In the genomic region with DNA sequence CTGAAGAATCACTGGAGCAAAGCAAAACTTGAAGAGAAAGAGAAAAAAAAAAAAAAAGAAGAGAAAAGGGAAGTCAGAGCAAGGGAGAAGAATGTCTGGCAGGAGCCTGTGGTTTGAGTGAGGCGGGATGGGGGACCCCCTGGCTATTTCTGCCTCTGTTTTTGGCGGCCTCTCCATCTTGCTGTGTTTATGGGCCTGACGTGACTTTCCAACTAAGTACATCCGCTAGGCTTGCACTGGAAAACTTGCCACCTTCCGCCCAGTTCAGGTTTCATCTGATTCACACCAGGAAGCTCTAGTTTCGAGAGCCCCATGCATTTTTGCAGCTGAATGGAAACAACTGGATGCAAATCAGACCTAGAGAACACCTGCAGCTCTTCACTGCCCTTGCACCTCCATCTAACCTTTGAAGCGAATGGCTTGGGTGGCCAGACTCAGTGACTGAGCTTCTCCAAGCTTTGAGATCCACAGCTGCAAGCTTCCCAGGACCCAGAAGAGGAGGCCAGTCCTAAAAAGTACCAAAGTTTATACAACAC, we compare ENCODE assay signal across 8 cellular contexts. TPM values are rescaled to one million over a fixed set of nuclear protein-coding genes. Genes with fewer than 3 reads are reported as not detected.
DNase-seq lines count a peak whose midpoint lies in the region; ATAC-seq and TF ChIP-seq lines count a peak whose summit lies in the region.

No MANE protein-coding gene starts in this region.

- peaks cover 8% of the 10 kb centered on the region; the same call in 1 of the 2 replicates for H3K36me3 Mint-ChIP-seq in HFFc6 (ENCODE audit: low read depth)
- no peaks in the 10 kb centered on the region for H3K36me3 Mint-ChIP-seq in activated naive CD4-positive, alpha-beta T cell treated with anti-CD3 and anti-CD28 coated beads, Interleukin-2, amount 10 ng/mL, durations not matched to agents 7 days and 5 days

- H3K27me3 Mint-ChIP-seq in HFFc6 (ENCODE audit: insufficient read depth), result peaks cover 4% of the 10 kb centered on the region; the same call in 1 of the 2 replicates
- peaks cover 6% of the 10 kb centered on the region for H3K27me3 Mint-ChIP-seq in activated naive CD4-positive, alpha-beta T cell treated with anti-CD3 and anti-CD28 coated beads, Interleukin-2, amount 10 ng/mL, durations not matched to agents 7 days and 5 days

- CTCF ChIA-PET in activated naive CD4-positive, alpha-beta T cell treated with anti-CD3 and anti-CD28 coated beads, Interleukin-2, amount 10 ng/mL, durations not matched to agents 7 days and 5 days (lab: Charles Lee), result no interaction called here

- H3K4me3 Mint-ChIP-seq in HFFc6, result peak overlapping the region; percentile 73; the same call in 1 of the 2 replicates
- no peak overlapping the region for H3K4me3 Mint-ChIP-seq in activated naive CD4-positive, alpha-beta T cell treated with anti-CD3 and anti-CD28 coated beads, Interleukin-2, amount 10 ng/mL, durations not matched to agents 7 days and 5 days

- peak; percentile 95 for ATAC-seq in GM18505 (IDR thresholded peaks at IDR 0.05; ENCODE audit: unreplicated experiment)

- no peak for TF ChIP-seq CTCF in HFFc6 (IDR thresholded peaks at IDR 0.05)
- no peak for TF ChIP-seq CTCF in GM20000 (IDR thresholded peaks at IDR 0.05; ENCODE audit: extremely low read depth, missing control alignments)

- peak overlapping the region; percentile 91 for H3K27ac Mint-ChIP-seq in HFFc6
- no peak overlapping the region for H3K27ac Mint-ChIP-seq in activated naive CD4-positive, alpha-beta T cell treated with anti-CD3 and anti-CD28 coated beads, Interleukin-2, amount 10 ng/mL, durations not matched to agents 7 days and 5 days

- H3K9me3 Mint-ChIP-seq in HFFc6, result no peaks in the 10 kb centered on the region
- peaks cover 2% of the 10 kb centered on the region for H3K9me3 Mint-ChIP-seq in activated naive CD4-positive, alpha-beta T cell treated with anti-CD3 and anti-CD28 coated beads, Interleukin-2, amount 10 ng/mL, durations not matched to agents 7 days and 5 days

- DNase-seq in HFFc6, result no peak
- DNase-seq in M059J (ENCODE audit: low read depth), result peak; percentile 81
- DNase-seq in kidney tubule cell (ENCODE audit: low spot score), result peak; percentile 76
- no peak for DNase-seq in DMS 273 (lab: John Stamatoyannopoulos, UW; ENCODE audit: unreplicated experiment)
- DNase-seq in GM20000 (ENCODE audit: low spot score), result no peak
- DNase-seq in activated naive CD4-positive, alpha-beta T cell treated with anti-CD3 and anti-CD28 coated beads, Interleukin-2, amount 10 ng/mL, durations not matched to agents 7 days and 5 days, result no peak
- no peak for DNase-seq in NCI-H2196 (lab: John Stamatoyannopoulos, UW; ENCODE audit: unreplicated experiment)

- H3K4me1 Mint-ChIP-seq in HFFc6 (ENCODE audit: low read depth), result peaks cover 58% of the 10 kb centered on the region
- no peaks in the 10 kb centered on the region for H3K4me1 Mint-ChIP-seq in activated naive CD4-positive, alpha-beta T cell treated with anti-CD3 and anti-CD28 coated beads, Interleukin-2, amount 10 ng/mL, durations not matched to agents 7 days and 5 days

- no peak for TF ChIP-seq POLR2A in GM18505 (IDR thresholded peaks at IDR 0.05; ENCODE audit: borderline replicate concordance, extremely low read depth, insufficient read depth, insufficient read length)

RNA-seq across cellular contexts. Expression of gene TBX15, which starts 28.0 kb away (rescaled TPM):
- 10 to 100 TPM in 3 of 6 experiments, 1 to 10 TPM in 3; 5.3 to 12.2 (median 10.0) TPM for total RNA-seq in HFFc6 (2021; fragmentation: NEBNext Ultra II Directional; extraction: Animal tissue kit (Norgen Biotek cat#: 25700))
- 1.5 and 2.9 TPM in 2 replicates for total RNA-seq in M059J (2014; rRNA removed; shearing (Covaris generic))

Comparison
In these comparisons a context has a peak if more than half of its experiments do, and no peak if none do; other contexts are left out.
1. DNase-seq: peak in M059J (single experiment) and kidney tubule cell (single experiment); none in HFFc6 (single experiment), DMS 273 (single experiment), GM20000 (single experiment), activated naive CD4-positive, alpha-beta T cell treated with anti-CD3 and anti-CD28 coated beads, Interleukin-2, amount 10 ng/mL, durations not matched to agents 7 days and 5 days (single experiment) and NCI-H2196 (single experiment).